35 cellular contexts compared by ENCODE assay signal in the genomic region with DNA sequence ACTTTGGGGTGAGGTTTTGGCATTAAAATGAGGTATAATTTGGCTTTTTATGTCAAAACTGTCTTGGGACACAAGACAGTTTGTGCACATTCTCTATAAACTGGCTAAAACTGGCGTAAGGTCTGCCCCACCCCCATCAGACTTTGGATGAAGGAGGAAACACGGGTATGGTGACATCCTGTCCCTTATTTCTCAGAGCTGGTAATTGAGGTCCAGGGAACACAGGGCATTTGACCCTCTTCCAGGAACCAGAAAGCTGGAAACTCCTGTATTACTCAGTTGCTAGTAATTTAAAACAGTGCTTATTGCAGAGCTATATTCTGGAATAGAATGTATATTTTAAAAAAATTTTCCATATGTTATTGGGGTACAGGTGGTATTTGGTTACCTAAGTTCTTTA.
"Had no signal": no experiment of that assay in that cellular context is flagged by ENCODE, and none has a peak within 500 bp of the region (broad histone marks: within the 10 kb centered on the region; RNA-seq: fewer than 3 reads in every experiment).

No MANE protein-coding gene starts in this region.

- H3K4me3 ChIP-seq: MG63 had no signal

- H3K27me3 ChIP-seq: MG63 had no signal

- DNase-seq: Karpas-422, Kasumi-1, MG63, MM.1S, MV-4-11, NCI-H1048, NCI-H1092, NCI-H1092 treated with DMSO at 0.1 percent for 48 hours, NCI-H1105, NCI-H1105 treated with DMSO at 0.1 percent for 48 hours, NCI-H1417, NCI-H1417 treated with DMSO at 0.1 percent for 48 hours, NCI-H1436, NCI-H1436 treated with DMSO at 0.1 percent for 48 hours, NCI-H146, NCI-H1694, NCI-H1694 treated with DMSO at 0.1 percent for 48 hours, NCI-H187, NCI-H187 treated with DMSO at 0.1 percent for 48 hours, NCI-H1930, NCI-H2029, NCI-H2029 treated with DMSO at 0.1 percent for 48 hours, NCI-H2081, NCI-H2081 treated with DMSO at 0.1 percent for 48 hours, NCI-H2107, NCI-H2171, NCI-H2171 treated with DMSO at 0.1 percent for 48 hours, NCI-H2227 treated with DMSO at 0.1 percent for 48 hours, NCI-H226, NCI-H345, NCI-H446, NCI-H446 treated with DMSO at 0.1 percent for 48 hours, NCI-H510A, NCI-H510A treated with DMSO at 0.1 percent for 48 hours, NCI-H524 had no signal

- H3K36me3 ChIP-seq: MG63 had no signal

- H3K9me3 ChIP-seq: MG63 had no signal
